40 cellular contexts compared by ENCODE assay signal in the genomic region with DNA sequence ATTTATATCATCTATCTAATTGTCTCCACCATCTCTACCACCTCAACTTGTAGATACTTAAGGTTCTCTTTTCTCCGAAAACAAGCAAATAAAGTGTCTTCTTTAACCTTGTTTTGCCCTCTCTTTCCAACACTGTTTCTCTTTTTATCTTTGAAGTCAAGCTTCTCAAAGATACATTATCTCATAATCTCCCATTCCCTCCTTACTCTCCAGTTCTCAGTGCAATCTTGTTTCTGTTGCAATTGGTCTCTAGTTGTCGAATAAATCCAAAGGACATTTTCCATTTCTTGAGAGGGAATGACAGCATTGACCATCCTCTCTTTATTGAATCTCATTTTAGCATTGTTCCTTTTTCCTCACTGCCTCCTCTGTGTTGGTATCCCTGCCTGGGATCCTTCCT.
"Had no signal": no experiment of that assay in that cellular context is flagged by ENCODE, and none has a peak within 500 bp of the region (broad histone marks: within the 10 kb centered on the region; RNA-seq: fewer than 3 reads in every experiment).

No MANE protein-coding gene starts in this region.

- H3K4me1 Mint-ChIP-seq: activated naive CD4-positive, alpha-beta T cell treated with anti-CD3 and anti-CD28 coated beads, Interleukin-2, amount 10 ng/mL, durations not matched to agents 7 days and 5 days; activated naive CD4-positive, alpha-beta T cell treated with anti-CD3 and anti-CD28 coated beads, Interleukin-2, amount 50 U/mL, for 24 hours; activated naive CD8-positive, alpha-beta T cell treated with anti-CD3 and anti-CD28 coated beads for 36 hours; activated naive CD8-positive, alpha-beta T cell treated with anti-CD3 and anti-CD28 coated beads, Interleukin-2, amount 10 ng/mL, durations not matched to agents 7 days and 5 days; activated naive CD8-positive, alpha-beta T cell treated with anti-CD3 and anti-CD28 coated beads, Interleukin-2, amount 50 U/mL, for 24 hours; activated T-helper 17 cell treated with anti-CD3 and anti-CD28 coated beads, Interleukin-2, amount 50 U/mL, for 72 hours; central memory CD8-positive, alpha-beta T cell had no signal

- H3K36me3 ChIP-seq: adrenal gland, ascending aorta, brain microvascular endothelial cell, breast epithelium, cardiac muscle cell had no signal

- H3K36me3 Mint-ChIP-seq: activated naive CD4-positive, alpha-beta T cell treated with anti-CD3 and anti-CD28 coated beads, Interleukin-2, amount 10 ng/mL, durations not matched to agents 7 days and 5 days; activated naive CD4-positive, alpha-beta T cell treated with anti-CD3 and anti-CD28 coated beads, Interleukin-2, amount 50 U/mL, for 24 hours; activated naive CD4-positive, alpha-beta T cell treated with anti-CD3 and anti-CD28 coated beads, Interleukin-2, amount 50 U/mL, for 72 hours; activated naive CD8-positive, alpha-beta T cell; activated naive CD8-positive, alpha-beta T cell treated with anti-CD3 and anti-CD28 coated beads for 36 hours; activated naive CD8-positive, alpha-beta T cell treated with anti-CD3 and anti-CD28 coated beads, Interleukin-2, amount 10 ng/mL, durations not matched to agents 7 days and 5 days had no signal

- ATAC-seq: activated naive CD4-positive, alpha-beta T cell treated with anti-CD3 and anti-CD28 coated beads, Interleukin-2, amount 50 U/mL, for 72 hours; activated naive CD8-positive, alpha-beta T cell treated with anti-CD3 and anti-CD28 coated beads, Interleukin-2, amount 50 U/mL, for 24 hours; activated T-cell treated with anti-CD3 and anti-CD28 coated beads, Interleukin-2, amount 50 U/mL, for 4 hours; activated T-cell treated with anti-CD3 and anti-CD28 coated beads, Interleukin-2, amount 50 U/mL, for 72 hours; activated T-helper 17 cell treated with anti-CD3 and anti-CD28 coated beads, Interleukin-2, amount 50 U/mL, for 72 hours; body of pancreas had no signal

- H3K4me3 Mint-ChIP-seq: activated naive CD4-positive, alpha-beta T cell treated with anti-CD3 and anti-CD28 coated beads for 36 hours; activated naive CD4-positive, alpha-beta T cell treated with anti-CD3 and anti-CD28 coated beads, Interleukin-2, amount 10 ng/mL, durations not matched to agents 7 days and 5 days; activated naive CD4-positive, alpha-beta T cell treated with anti-CD3 and anti-CD28 coated beads, Interleukin-2, amount 50 U/mL, for 24 hours; activated naive CD8-positive, alpha-beta T cell; activated naive CD8-positive, alpha-beta T cell treated with anti-CD3 and anti-CD28 coated beads for 36 hours; activated naive CD8-positive, alpha-beta T cell treated with anti-CD3 and anti-CD28 coated beads, Interleukin-2, amount 10 ng/mL, durations not matched to agents 7 days and 5 days; activated naive CD8-positive, alpha-beta T cell treated with anti-CD3 and anti-CD28 coated beads, Interleukin-2, amount 50 U/mL, for 24 hours; activated T-cell treated with anti-CD3 and anti-CD28 coated beads, Interleukin-2, amount 50 U/mL, for 24 hours; activated T-cell treated with anti-CD3 and anti-CD28 coated beads, Interleukin-2, amount 50 U/mL, for 4 hours; activated T-cell treated with anti-CD3 and anti-CD28 coated beads, Interleukin-2, amount 50 U/mL, for 72 hours; activated T-helper 1 cell treated with anti-CD3 and anti-CD28 coated beads, Interleukin-12 subunit alpha, Interleukin-12 subunit beta, Interleukin-2, Interleukin-4 antibody, amounts not matched to agents 30 ng/mL and 10 ng/mL and 1 ng/mL, durations not matched to agents 14 hours and 24 hours and 36 hours; activated T-helper 17 cell treated with anti-CD3 and anti-CD28 coated beads, Interleukin-2, amount 50 U/mL, for 72 hours; brain; central memory CD8-positive, alpha-beta T cell had no signal

- H3K27ac Mint-ChIP-seq: activated naive CD4-positive, alpha-beta T cell treated with anti-CD3 and anti-CD28 coated beads for 36 hours; activated naive CD4-positive, alpha-beta T cell treated with anti-CD3 and anti-CD28 coated beads, Interleukin-2, amount 10 ng/mL, durations not matched to agents 7 days and 5 days; activated naive CD4-positive, alpha-beta T cell treated with anti-CD3 and anti-CD28 coated beads, Interleukin-2, amount 50 U/mL, for 24 hours; activated naive CD4-positive, alpha-beta T cell treated with anti-CD3 and anti-CD28 coated beads, Interleukin-2, amount 50 U/mL, for 72 hours; activated naive CD8-positive, alpha-beta T cell; activated naive CD8-positive, alpha-beta T cell treated with anti-CD3 and anti-CD28 coated beads for 36 hours; activated naive CD8-positive, alpha-beta T cell treated with anti-CD3 and anti-CD28 coated beads, Interleukin-2, amount 10 ng/mL, durations not matched to agents 7 days and 5 days; activated naive CD8-positive, alpha-beta T cell treated with anti-CD3 and anti-CD28 coated beads, Interleukin-2, amount 50 U/mL, for 24 hours; activated T-cell treated with anti-CD3 and anti-CD28 coated beads, Interleukin-2, amount 50 U/mL, for 24 hours; activated T-cell treated with anti-CD3 and anti-CD28 coated beads, Interleukin-2, amount 50 U/mL, for 72 hours; activated T-helper 1 cell treated with anti-CD3 and anti-CD28 coated beads, Interleukin-12 subunit alpha, Interleukin-12 subunit beta, Interleukin-2, Interleukin-4 antibody, amounts not matched to agents 30 ng/mL and 10 ng/mL and 1 ng/mL, durations not matched to agents 14 hours and 24 hours and 36 hours; activated T-helper 17 cell treated with anti-CD3 and anti-CD28 coated beads, Interleukin-2, amount 50 U/mL, for 72 hours; activated T-helper 2 cell treated with anti-CD3 and anti-CD28 coated beads, Interferon-gamma antibody, Interleukin-2, Interleukin-4, amounts not matched to agents 10 μg/mL and 5 μg/mL and 100 μg/mL, durations not matched to agents 14 hours and 24 hours and 36 hours had no signal

- H3K4me1 ChIP-seq: body of pancreas, breast epithelium had no signal

- H3K27ac ChIP-seq: adrenal gland, ascending aorta, body of pancreas, brain microvascular endothelial cell, breast epithelium, cardiac muscle cell had no signal

- H3K27me3 Mint-ChIP-seq: activated naive CD4-positive, alpha-beta T cell treated with anti-CD3 and anti-CD28 coated beads, Interleukin-2, amount 10 ng/mL, durations not matched to agents 7 days and 5 days; activated naive CD4-positive, alpha-beta T cell treated with anti-CD3 and anti-CD28 coated beads, Interleukin-2, amount 50 U/mL, for 24 hours; activated naive CD8-positive, alpha-beta T cell; activated naive CD8-positive, alpha-beta T cell treated with anti-CD3 and anti-CD28 coated beads for 36 hours; activated naive CD8-positive, alpha-beta T cell treated with anti-CD3 and anti-CD28 coated beads, Interleukin-2, amount 10 ng/mL, durations not matched to agents 7 days and 5 days; activated naive CD8-positive, alpha-beta T cell treated with anti-CD3 and anti-CD28 coated beads, Interleukin-2, amount 50 U/mL, for 24 hours; activated T-cell treated with anti-CD3 and anti-CD28 coated beads, Interleukin-2, amount 50 U/mL, for 24 hours; activated T-helper 17 cell treated with anti-CD3 and anti-CD28 coated beads, Interleukin-2, amount 50 U/mL, for 72 hours; brain; central memory CD8-positive, alpha-beta T cell had no signal

- H3K9me3 Mint-ChIP-seq: activated naive CD4-positive, alpha-beta T cell treated with anti-CD3 and anti-CD28 coated beads for 36 hours; activated T-cell treated with anti-CD3 and anti-CD28 coated beads, Interleukin-2, amount 50 U/mL, for 24 hours; brain had no signal

- DNase-seq: activated effector memory CD4-positive, alpha-beta T cell treated with anti-CD3 and anti-CD28 coated beads, Interleukin-2, amount 50 U/mL, for 16 hours; activated effector memory CD4-positive, alpha-beta T cell treated with Interleukin-2 at 50 U/mL for 16 hours; activated gamma-delta T cell; activated gamma-delta T cell treated with Interleukin-2 at 50 U/mL for 16 hours; activated naive CD4-positive, alpha-beta T cell; activated naive CD4-positive, alpha-beta T cell treated with anti-CD3 and anti-CD28 coated beads for 36 hours; activated naive CD4-positive, alpha-beta T cell treated with anti-CD3 and anti-CD28 coated beads, Interleukin-2, amount 10 ng/mL, durations not matched to agents 7 days and 5 days; activated naive CD4-positive, alpha-beta T cell treated with anti-CD3 and anti-CD28 coated beads, Interleukin-2, amount 50 U/mL, for 16 hours; activated naive CD4-positive, alpha-beta T cell treated with Interleukin-2 at 50 U/mL for 16 hours; activated naive CD8-positive, alpha-beta T cell treated with anti-CD3 and anti-CD28 coated beads for 36 hours; activated naive CD8-positive, alpha-beta T cell treated with anti-CD3 and anti-CD28 coated beads, Interleukin-2, amount 10 ng/mL, durations not matched to agents 7 days and 5 days; activated naive CD8-positive, alpha-beta T cell treated with anti-CD3 and anti-CD28 coated beads, Interleukin-2, amount 50 U/mL, for 24 hours; activated T-cell treated with anti-CD3 and anti-CD28 coated beads, Interleukin-2, amount 50 U/mL, for 1 hour; activated T-cell treated with anti-CD3 and anti-CD28 coated beads, Interleukin-2, amount 50 U/mL, for 24 hours; activated T-cell treated with anti-CD3 and anti-CD28 coated beads, Interleukin-2, amount 50 U/mL, for 4 hours; activated T-cell treated with anti-CD3 and anti-CD28 coated beads, Interleukin-2, amount 50 U/mL, for 48 hours; activated T-cell treated with anti-CD3 and anti-CD28 coated beads, Interleukin-2, amount 50 U/mL, for 72 hours; adrenal gland; amniotic stem cell; amygdala; anterior cingulate cortex; aorta; body of pancreas; brain microvascular endothelial cell; caudate nucleus; central memory CD4-positive, alpha-beta T cell; cerebellar nuclear complex had no signal

- FAIRE-seq: astrocyte, bronchial epithelial cell had no signal

- H3K9me3 ChIP-seq: adrenal gland, ascending aorta, body of pancreas, breast epithelium had no signal

- H3K4me3 ChIP-seq: adrenal gland, ascending aorta, body of pancreas, breast epithelium, cardiac muscle cell had no signal

- H3K27me3 ChIP-seq: adrenal gland, ascending aorta, body of pancreas, brain microvascular endothelial cell, breast epithelium, cardiac muscle cell had no signal
